In the genomic region with DNA sequence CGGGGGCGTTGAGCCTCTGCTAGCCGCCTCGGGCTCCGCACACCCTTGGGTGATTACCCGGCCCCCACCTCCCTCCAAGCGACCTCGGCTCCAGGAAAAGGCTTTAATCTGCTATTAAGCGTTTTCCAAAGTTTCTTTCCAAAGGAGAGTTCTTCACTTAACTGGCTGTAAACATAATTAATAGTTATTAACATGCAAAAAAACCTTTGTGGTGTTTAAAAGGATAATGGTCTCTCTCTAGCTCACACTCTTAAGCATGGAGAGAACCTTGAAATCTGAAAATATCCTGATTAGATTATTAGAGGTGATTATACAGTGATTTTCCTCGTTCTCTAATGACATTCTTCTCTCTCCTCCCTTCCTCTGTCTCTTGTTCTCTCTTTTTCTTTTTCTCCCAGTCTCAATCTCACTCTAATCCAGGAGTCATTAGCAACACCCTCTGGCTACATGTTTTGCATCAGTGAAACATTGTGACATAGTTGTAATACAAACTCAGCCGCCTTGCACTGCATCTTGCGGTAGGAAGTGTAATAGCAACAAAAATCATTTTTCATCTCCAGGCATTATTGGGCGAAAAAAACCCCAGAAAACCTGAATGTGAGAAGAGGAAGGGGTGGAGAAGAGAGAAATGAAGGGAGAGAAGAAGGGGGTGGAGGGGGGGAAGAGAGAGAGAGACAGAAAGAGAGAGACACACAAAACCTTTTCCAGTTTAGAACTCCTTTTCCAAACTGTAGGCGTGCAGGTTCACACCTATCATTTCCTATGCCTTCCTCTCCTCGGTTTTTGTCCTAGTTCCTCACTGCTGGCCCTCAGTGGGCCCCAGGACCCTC, we compare ENCODE assay signal across 9 cellular contexts. TPM values are rescaled to one million over a fixed set of nuclear protein-coding genes. Genes with fewer than 3 reads are reported as not detected.
DNase-seq lines count a peak whose midpoint lies in the region; ATAC-seq, FAIRE-seq and TF ChIP-seq lines count a peak whose summit lies in the region.
"Had no signal": no experiment of that assay in that cellular context is flagged by ENCODE, and none has a peak within 500 bp of the region (broad histone marks: within the 10 kb centered on the region; RNA-seq: fewer than 3 reads in every experiment).

No MANE protein-coding gene starts in this region.

- in situ Hi-C loops in GM12878 (cut with MboI) = loop anchor here (10.0 kb wide), 1 partner anchor 880 kb away; no protein-coding TSS in a partner anchor

- H3K4me1 ChIP-seq in GM12878 (ENCODE audit: control insufficient read depth, insufficient read depth, low read length) (peaks cover 6% of the 10 kb centered on the region; the same call in 1 of the 2 replicates), tibial artery (peaks cover 0 to 83% (median 41%) of the 10 kb centered on the region in 4 donors)

- no peaks in the 10 kb centered on the region for H3K36me3 Mint-ChIP-seq in WTC11
- H3K36me3 Mint-ChIP-seq: activated naive CD8-positive, alpha-beta T cell treated with anti-CD3 and anti-CD28 coated beads, Interleukin-2, amount 10 ng/mL, durations not matched to agents 7 days and 5 days had no signal

- H3K4me2 ChIP-seq in GM12878 (ENCODE audit: control insufficient read depth, insufficient read depth) = peak overlapping the region; percentile 7; the same call in 1 of the 2 replicates

- intact Hi-C loops in GM12878 (cut with micrococcal nuclease; ENCODE audit: unreplicated experiment) (loop anchor here (5.0 to 10.0 kb wide), 3 partner anchors 227 to 790 kb away; no protein-coding TSS in a partner anchor), tibial artery (cut with DNase I; ENCODE audit: low total_unique reads) (loop anchor here (5.0 to 10.0 kb wide), 2 partner anchors 1402 to 1680 kb away; no protein-coding TSS in a partner anchor)

- 15% methylated on average over 15 of the region's 15 CpGs for WGBS in GM12878 (ENCODE audit: insufficient coverage, insufficient replicate concordance, low lambda C conversion rate, missing lambda C conversion rate)

- TF ChIP-seq EP300 in GM12878 (IDR thresholded peaks at IDR 0.05; ENCODE audit: borderline replicate concordance in 1 of 2, control insufficient read depth in 1 of 2, low read depth in 2 of 2, low read length in 2 of 2) = peak in 1 of 2 experiments; percentile 14; a peak in 2 of 4 replicates

- peaks cover 54% of the 10 kb centered on the region for H3K4me1 Mint-ChIP-seq in WTC11

- no peak overlapping the region for H3K9ac ChIP-seq in GM12878 (ENCODE audit: control insufficient read depth, insufficient read depth, low read length)

- CTCF ChIA-PET in GM12878 (lab: Yijun Ruan, JAX) = interaction anchor here (0.7 to 7.5 kb wide), 10 partner anchors 9 to 890 kb away, joined by 3 to 76 read pairs (median 4); partner anchors contain the start of gene NR2F2
- CTCF ChIA-PET in WTC11 (lab: Charles Lee) = interaction anchor here (0.6 to 6.0 kb wide), 19 partner anchors 12 to 891 kb away, joined by 3 to 52 read pairs (median 4); partner anchors contain the start of gene NR2F2

- TF ChIP-seq RAD21 in GM12878 (IDR thresholded peaks at IDR 0.05; ENCODE audit: insufficient read depth, low read depth, low read length) = no peak

- BruUV-seq in GM12878 (replicated peaks; lab: Mats Ljungman, UMichigan) = TSS peak; percentile 76

- SMC1A ChIA-PET in GM12878 (lab: Charles Lee; ENCODE audit: uncharacterized antibody, unreplicated experiment) = interaction anchor here (0.6 to 4.6 kb wide), 13 partner anchors 9 to 891 kb away, joined by 3 to 35 read pairs (median 4); partner anchors contain the start of gene NR2F2

- FAIRE-seq in GM12878 (lab: Jason Lieb, UNC) = peak; percentile 59

- ATAC-seq in GM12878 = peak; percentile 38
- ATAC-seq in GM18519 (IDR thresholded peaks at IDR 0.05; ENCODE audit: low FRiP score, unreplicated experiment) = no peak
- ATAC-seq in WTC11 = no peak

- H3K9me3 ChIP-seq in GM12878 (replicated peaks; ENCODE audit: control insufficient read depth, insufficient read depth, low read length) (no peaks in the 10 kb centered on the region; the same call in 2 of the 3 replicates), tibial artery (no peaks in the 10 kb centered on the region)

- TF ChIP-seq POLR2A in GM12878 (IDR thresholded peaks at IDR 0.05; ENCODE audit: low read depth, low read length) = no peak

- no peaks in the 10 kb centered on the region for H3K9me3 Mint-ChIP-seq in WTC11

- H3K4me3 Mint-ChIP-seq in WTC11 = no peak overlapping the region
- H3K4me3 Mint-ChIP-seq: activated naive CD8-positive, alpha-beta T cell treated with anti-CD3 and anti-CD28 coated beads, Interleukin-2, amount 10 ng/mL, durations not matched to agents 7 days and 5 days had no signal

- H3K27me3 ChIP-seq in GM12878 (replicated peaks in 1 of 2; ENCODE audit: control insufficient read depth in 2 of 2, insufficient read depth in 2 of 2, low read length in 1 of 2) (peaks cover 0 to 18% of the 10 kb centered on the region in 2 experiments), kidney epithelial cell (ENCODE audit: control insufficient read depth, insufficient read depth, low read length) (no peaks in the 10 kb centered on the region), tibial artery (no peaks in the 10 kb centered on the region)

- H3K79me2 ChIP-seq in GM12878 (ENCODE audit: control insufficient read depth, insufficient read depth, low read length) = no peaks in the 10 kb centered on the region

- H4K20me1 ChIP-seq in GM12878 (ENCODE audit: control insufficient read depth, insufficient read depth) = no peaks in the 10 kb centered on the region; the same call in 1 of the 2 replicates

- RAD21 ChIA-PET in GM12878 (lab: Charles Lee; ENCODE audit: unreplicated experiment) = interaction anchor here (1.0 to 11.4 kb wide), 10 partner anchors 8 to 1095 kb away, joined by 3 to 124 read pairs (median 4); partner anchors contain the start of gene NR2F2

- H3K4me3 ChIP-seq in Jurkat, Clone E6-1 (ENCODE audit: low read length) = no peak overlapping the region
- no peak overlapping the region for H3K4me3 ChIP-seq in GM12878
- peak overlapping the region; percentile 61 for H3K4me3 ChIP-seq in kidney epithelial cell (ENCODE audit: low read depth, low read length)
- H3K4me3 ChIP-seq in tibial artery = peak overlapping the region; percentile 58 to 72

- POLR2A ChIA-PET in GM12878 (lab: Charles Lee) (interaction anchor here (0.7 to 2.0 kb wide), 4 partner anchors 16 to 27 kb away, joined by 3 to 7 read pairs (median 5); partner anchors contain the start of gene NR2F2), WTC11 (lab: Charles Lee) (no interaction called here)

- no peak overlapping the region for H3K27ac Mint-ChIP-seq in WTC11
- H3K27ac Mint-ChIP-seq: activated naive CD8-positive, alpha-beta T cell treated with anti-CD3 and anti-CD28 coated beads, Interleukin-2, amount 10 ng/mL, durations not matched to agents 7 days and 5 days had no signal

- no peaks in the 10 kb centered on the region; the same call in 1 of the 2 replicates for H3K27me3 Mint-ChIP-seq in WTC11 (ENCODE audit: low read depth)

- H3K36me3 ChIP-seq in GM12878 (ENCODE audit: control insufficient read depth in 2 of 2, insufficient read depth in 2 of 2, low read length in 1 of 2) (no peaks in the 10 kb centered on the region), kidney epithelial cell (ENCODE audit: control insufficient read depth, insufficient read depth, low read length) (no peaks in the 10 kb centered on the region), tibial artery (no peaks in the 10 kb centered on the region)

- no peak overlapping the region for H2AFZ ChIP-seq in GM12878 (ENCODE audit: control insufficient read depth, low read depth, low read length)

- H3K27ac ChIP-seq in GM12878 (ENCODE audit: control insufficient read depth, insufficient read depth) (no peak overlapping the region), tibial artery (peak overlapping the region; percentile 97 to 99)

- DNase-seq in Jurkat, Clone E6-1 (ENCODE audit: low read depth, low spot score) = peak; percentile 22
- DNase-seq in GM12878 (ENCODE audit: low read depth, low spot score) (no peak), kidney epithelial cell (ENCODE audit: low read depth) (no peak), tibial artery (no peak), RPMI8226 (no peak), WTC11 (ENCODE audit: low spot score) (no peak), COLO829 (ENCODE audit: low spot score) (no peak)
- DNase-seq: activated naive CD8-positive, alpha-beta T cell treated with anti-CD3 and anti-CD28 coated beads, Interleukin-2, amount 10 ng/mL, durations not matched to agents 7 days and 5 days had no signal

- TF ChIP-seq CTCF in GM12878 (IDR thresholded peaks at IDR 0.05 in 2 of 3, conservative IDR thresholded peaks at IDR 0.05 in 1 of 3; ENCODE audit: control insufficient read depth in 2 of 3, extremely low read depth in 1 of 3, insufficient read depth in 1 of 3, low read depth in 3 of 3, low read length in 3 of 3) (peak; percentile 23 to 40 (median 31); a peak in 3 of 6 replicates), kidney epithelial cell (IDR thresholded peaks at IDR 0.05; ENCODE audit: insufficient read depth, low read length, poor library complexity, severe bottlenecking) (no peak), tibial artery (IDR thresholded peaks at IDR 0.05) (peak; percentile 51 to 80), WTC11 (IDR thresholded peaks at IDR 0.05) (no peak)

TF ChIP-seq in WTC11, 78 proteins besides CTCF, POLR2A, EP300 and RAD21 (continues in another document):
- no peak for TF ChIP-seq NFYB (CRISPR knock-in tag; conservative IDR thresholded peaks at IDR 0.05; ENCODE audit: low read depth)

RNA-seq across cellular contexts. Expression of gene NR2F2, which starts 24.4 kb away (rescaled TPM):
- 1.6 TPM for polyA plus RNA-seq in Jurkat, Clone E6-1 (2012; ENCODE audit: insufficient read depth, insufficient read length)
- total RNA-seq in GM12878 (2013; cell fraction: nucleolus; rRNA removed) = 21.4 and 23.4 TPM in 2 replicates
- total RNA-seq in GM12878 (2014; rRNA removed) (0.82 and 1.1 TPM in 2 replicates), GM12878 (2014; rRNA removed; fragmentation: Illumina TruSeq; extraction: Trizol) (1.7 and 1.9 TPM in 2 replicates), GM12878 (2021) (9.4 and 10.1 TPM in 2 replicates), kidney epithelial cell (19.1 and 22.9 TPM in 2 replicates), WTC11 (2021) (0.27 to 0.57 TPM (median 0.55 TPM) in 3 replicates)
- polyA plus RNA-seq in GM12878 (2011; ENCODE audit: low read depth) = 0.34 TPM
- polyA plus RNA-seq in GM12878 (2011; rRNA removed) (8.7 and 10.0 TPM in 2 replicates), GM12878 (2014; fragmentation: Illumina TruSeq; extraction: Trizol) (6.9 TPM in 2 replicates), GM12878 (2014; fragmentation: Nextera tagmentation; extraction: Ambion mirVana) (1 to 10 TPM; 2.3 to 3.2 TPM), GM12878 (2014; rRNA removed) (3.7 and 6.6 TPM in 2 replicates), GM12878 (2016; fragmentation: Nextera tagmentation; extraction: Ambion mirVana) (1 to 10 TPM; 1.8 to 3.1 TPM)
- polyA plus RNA-seq in GM12878 (2011; cell fraction: cytosol; rRNA removed) = 13.9 and 14.3 TPM in 2 replicates
- 14.0 and 17.0 TPM in 2 replicates for polyA plus RNA-seq in GM12878 (2011; cell fraction: nucleus; rRNA removed)
- 2.4 and 2.6 TPM in 2 replicates for polyA plus RNA-seq in GM12878 (2012)
- polyA minus RNA-seq in GM12878 (2011; rRNA and poly(A)+ RNA removed) = 7.2 and 11.2 TPM in 2 replicates
- 12.4 and 19.1 TPM in 2 replicates for polyA minus RNA-seq in GM12878 (2011; cell fraction: cytosol; rRNA and poly(A)+ RNA removed)
- 9.9 and 15.4 TPM in 2 replicates for polyA minus RNA-seq in GM12878 (2011; cell fraction: nucleus; rRNA and poly(A)+ RNA removed)
- total RNA-seq: activated naive CD8-positive, alpha-beta T cell treated with anti-CD3 and anti-CD28 coated beads, Interleukin-2, amount 10 ng/mL, durations not matched to agents 7 days and 5 days had no signal

Comparison
In these comparisons a context has a peak if more than half of its experiments do, and no peak if none do; other contexts are left out.
1. H3K4me3 ChIP-seq: peak in kidney epithelial cell (single experiment) and tibial artery (2 of 2); none in Jurkat, Clone E6-1 (single experiment) and GM12878 (single experiment).
2. CTCF ChIP-seq: peak in GM12878 (3 of 3) and tibial artery (2 of 2); none in kidney epithelial cell (single experiment) and WTC11 (single experiment).